ENCODE assay signal across 8 cellular contexts in the genomic region with DNA sequence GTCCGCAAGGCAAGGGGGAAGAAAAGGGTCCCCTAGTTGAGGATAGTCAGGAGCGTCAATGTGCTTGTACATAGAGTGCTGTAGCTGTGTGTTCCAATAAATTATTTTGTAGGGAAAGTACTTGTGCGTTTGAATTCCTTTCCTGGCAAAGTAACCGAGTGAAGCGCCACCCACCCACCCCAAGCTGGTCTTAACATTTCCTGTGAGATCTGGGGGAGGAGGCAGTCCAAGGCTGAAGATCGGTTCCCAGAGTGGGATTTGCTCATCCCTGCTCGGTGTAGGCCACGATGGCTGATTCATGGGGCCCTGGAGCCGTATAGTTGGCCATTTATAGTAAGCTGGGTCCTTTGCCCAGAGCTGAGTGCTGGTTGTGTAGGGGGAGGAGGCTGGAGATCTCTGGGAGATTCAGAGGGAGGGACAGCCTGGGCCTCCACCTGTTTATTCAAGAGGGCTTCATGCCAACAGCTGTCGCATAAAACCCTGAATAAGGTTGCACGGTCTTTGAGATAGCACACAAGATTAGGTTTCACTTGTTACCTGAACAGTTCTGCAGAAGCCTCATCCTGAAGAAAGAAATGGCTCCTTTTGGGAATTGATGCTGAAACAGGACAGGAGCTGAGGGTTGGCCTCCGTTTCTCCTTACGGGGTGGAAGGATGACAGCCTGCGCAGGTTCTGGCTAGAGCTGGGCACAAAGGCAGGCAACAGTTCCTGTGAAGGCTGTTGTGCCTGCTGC. TPM values are rescaled to one million over a fixed set of nuclear protein-coding genes. Genes with fewer than 3 reads are reported as not detected.
A peak's percentile ranks its signal among the peaks of the same experiment; 100 is the strongest.
DNase-seq lines count a peak whose midpoint lies in the region; ATAC-seq and TF ChIP-seq lines count a peak whose summit lies in the region.

No MANE protein-coding gene starts in this region.

- H3K27ac Mint-ChIP-seq in osteocyte (ENCODE audit: unreplicated experiment), result peak overlapping the region; percentile 95

- peaks cover 38% of the 10 kb centered on the region for H3K36me3 Mint-ChIP-seq in osteocyte (ENCODE audit: unreplicated experiment)

- peak overlapping the region; percentile 80 for H3K4me3 ChIP-seq in HUES6 (ENCODE audit: low read depth, low read length)

- peaks cover 15% of the 10 kb centered on the region for H3K4me1 ChIP-seq in HUES6 (ENCODE audit: control insufficient read depth, insufficient read depth, low read length)

- ATAC-seq in GM21515 (IDR thresholded peaks at IDR 0.05; ENCODE audit: unreplicated experiment) (no peak), GM21360 (IDR thresholded peaks at IDR 0.05; ENCODE audit: unreplicated experiment) (no peak), HG03571 (IDR thresholded peaks at IDR 0.05; ENCODE audit: unreplicated experiment) (no peak)

- H3K27ac ChIP-seq in HUES6 (ENCODE audit: low read depth, low read length) (no peak overlapping the region), VCaP (peak overlapping the region; percentile 98)

- H3K27me3 Mint-ChIP-seq in osteocyte (ENCODE audit: unreplicated experiment), result no peaks in the 10 kb centered on the region

- H3K9ac ChIP-seq in HUES6 (ENCODE audit: low read length), result peak overlapping the region; percentile 41

- peak overlapping the region; percentile 92 for H3K4me3 Mint-ChIP-seq in osteocyte (ENCODE audit: unreplicated experiment)

- peaks cover 2% of the 10 kb centered on the region; the same call in 1 of the 2 replicates for H3K27me3 ChIP-seq in HUES6 (ENCODE audit: control insufficient read depth, insufficient read depth, low read length)

- peaks cover 65% of the 10 kb centered on the region for H3K4me1 Mint-ChIP-seq in osteocyte (ENCODE audit: unreplicated experiment)

- DNase-seq in DMS 273 (lab: John Stamatoyannopoulos, UW; ENCODE audit: unreplicated experiment) (peak; percentile 85), fibroblast of gingiva (ENCODE audit: low read depth) (peak; percentile 58), osteocyte (ENCODE audit: extremely low spot score, unreplicated experiment) (no peak)

- no peaks in the 10 kb centered on the region for H3K9me3 ChIP-seq in HUES6 (ENCODE audit: control insufficient read depth, insufficient read depth, low read depth, low read length)

- H3K36me3 ChIP-seq in HUES6 (ENCODE audit: control insufficient read depth, insufficient read depth, low read length), result peaks cover 47% of the 10 kb centered on the region

- no peaks in the 10 kb centered on the region for H3K9me3 Mint-ChIP-seq in osteocyte (ENCODE audit: unreplicated experiment)

- TF ChIP-seq CTCF in VCaP (conservative IDR thresholded peaks at IDR 0.05), result no peak
- TF ChIP-seq CTCF in osteocyte (IDR thresholded peaks at IDR 0.05), result no peak

RNA-seq across cellular contexts. Expression of a gene that starts 2.4 kb away (rescaled TPM):
- total RNA-seq in osteocyte, result 408 and 440 TPM in 2 replicates

RNA-seq across cellular contexts. Expression of a gene that starts 9.8 kb away (rescaled TPM):
- total RNA-seq in osteocyte, result 51.1 and 53.1 TPM in 2 replicates

RNA-seq across cellular contexts. Expression of a gene that starts 20.6 kb away (rescaled TPM):
- 24.8 and 25.8 TPM in 2 replicates for total RNA-seq in osteocyte

RNA-seq across cellular contexts. Expression of a gene that starts 47.8 kb away (rescaled TPM):
- total RNA-seq in osteocyte, result 0.03 TPM in 2 replicates
